In the genomic region with DNA sequence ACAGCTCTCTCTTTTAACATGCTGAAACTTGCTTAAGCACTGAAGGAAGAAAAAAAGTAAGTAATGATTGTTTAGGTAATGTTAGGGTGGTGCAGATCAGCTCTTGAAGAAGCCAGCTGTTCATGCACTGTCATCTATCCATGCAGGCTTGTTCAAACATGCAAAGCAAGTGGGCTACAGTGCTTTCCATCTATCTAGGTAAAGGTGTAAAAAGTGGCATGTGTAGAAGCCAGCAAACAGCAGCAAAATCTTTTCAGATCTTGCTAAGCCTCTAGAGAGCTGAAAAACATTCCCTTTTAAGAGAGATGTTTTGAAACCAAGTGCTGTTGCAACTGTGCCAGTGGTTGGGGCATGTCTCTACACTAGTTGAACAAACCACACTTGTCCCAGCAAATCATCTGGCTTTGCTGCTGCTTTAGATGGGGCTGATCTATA, we compare ENCODE assay signal across 12 cellular contexts.
DNase-seq lines count a peak whose midpoint lies in the region; ATAC-seq and TF ChIP-seq lines count a peak whose summit lies in the region.
"Had no signal": no experiment of that assay in that cellular context is flagged by ENCODE, and none has a peak within 500 bp of the region (broad histone marks: within the 10 kb centered on the region; RNA-seq: fewer than 3 reads in every experiment).

No MANE protein-coding gene starts in this region.

- no peaks in the 10 kb centered on the region for H3K27me3 Mint-ChIP-seq in WTC11 (ENCODE audit: low read depth)

- intact Hi-C loops in A673 (cut with micrococcal nuclease; ENCODE audit: unreplicated experiment) = no loop called here

- H3K36me3 ChIP-seq in GM06990 (ENCODE audit: control insufficient read depth, insufficient read depth, low read length) = no peaks in the 10 kb centered on the region
- H3K36me3 ChIP-seq in A673 (ENCODE audit: insufficient read depth, low read length, poor library complexity, severe bottlenecking) = no peaks in the 10 kb centered on the region
- no peaks in the 10 kb centered on the region for H3K36me3 ChIP-seq in Peyer's patch
- H3K36me3 ChIP-seq: BLaER1 had no signal

- no peak overlapping the region for H3K4me3 Mint-ChIP-seq in WTC11
- H3K4me3 Mint-ChIP-seq: GM23338 had no signal

- ATAC-seq in GM21360 (IDR thresholded peaks at IDR 0.05; ENCODE audit: unreplicated experiment) (peak; percentile 77), HG03342 (IDR thresholded peaks at IDR 0.05; ENCODE audit: unreplicated experiment) (peak; percentile 55), WTC11 (no peak)
- ATAC-seq: GM23338 had no signal

- H3K27ac ChIP-seq in A673 (ENCODE audit: low read depth, low read length, poor library complexity, severe bottlenecking) (no peak overlapping the region), Peyer's patch (no peak overlapping the region)
- H3K27ac ChIP-seq: BLaER1, parathyroid adenoma had no signal

- BruUV-seq in A673 (replicated peaks; lab: Mats Ljungman, UMichigan) = no TSS peak

- H3K27me3 ChIP-seq in GM06990 (replicated peaks; ENCODE audit: control insufficient read depth, insufficient read depth, low read length) = no peaks in the 10 kb centered on the region
- no peaks in the 10 kb centered on the region for H3K27me3 ChIP-seq in A673 (replicated peaks; ENCODE audit: insufficient read depth, low read depth, low read length, poor library complexity)
- no peaks in the 10 kb centered on the region for H3K27me3 ChIP-seq in Peyer's patch
- H3K27me3 ChIP-seq: BLaER1 had no signal

- peak; percentile 18 for DNase-seq in GM06990 (ENCODE audit: extremely low read depth, insufficient read length)
- DNase-seq in SKM-1 treated with dmso at 0.1 percent for 144 hours (lab: John Stamatoyannopoulos, UW; ENCODE audit: unreplicated experiment) = peak; percentile 37
- no peak for DNase-seq in A673 (ENCODE audit: low spot score)
- no peak for DNase-seq in mucosa of gallbladder (ENCODE audit: low spot score)
- DNase-seq in WTC11 (ENCODE audit: low spot score) = no peak
- no peak for DNase-seq in Peyer's patch
- DNase-seq: activated CD4-positive, CD25-positive, alpha-beta regulatory T cell had no signal

- CTCF ChIA-PET in A673 (lab: Charles Lee) = no interaction called here
- CTCF ChIA-PET in WTC11 (lab: Charles Lee) = interaction anchor here (0.9 kb wide), 1 partner anchor 804 kb away, joined by 3 read pairs; no protein-coding TSS in a partner anchor

- H3K36me3 Mint-ChIP-seq in WTC11 = peaks cover 8% of the 10 kb centered on the region

- TF ChIP-seq CTCF in GM06990 (IDR thresholded peaks at IDR 0.05; ENCODE audit: insufficient read depth, low read length, poor library complexity, severe bottlenecking) (no peak), A673 (conservative IDR thresholded peaks at IDR 0.05; ENCODE audit: low read depth, low read length) (no peak), WTC11 (IDR thresholded peaks at IDR 0.05) (no peak), Peyer's patch (IDR thresholded peaks at IDR 0.05) (no peak)

- H3K9me3 Mint-ChIP-seq in WTC11 = peaks cover 12% of the 10 kb centered on the region
- H3K9me3 Mint-ChIP-seq: GM23338 had no signal

- POLR2A ChIA-PET in A673 (lab: Charles Lee; ENCODE audit: low non-redundant PET) = no interaction called here
- POLR2A ChIA-PET in WTC11 (lab: Charles Lee) = interaction anchor here (0.6 kb wide), 1 partner anchor 174 kb away, joined by 4 read pairs; no protein-coding TSS in a partner anchor

- no peak overlapping the region for H3K27ac Mint-ChIP-seq in WTC11
- H3K27ac Mint-ChIP-seq: GM23338 had no signal

- peaks cover 64% of the 10 kb centered on the region for H3K4me1 Mint-ChIP-seq in WTC11

- no peak overlapping the region for H3K4me3 ChIP-seq in GM06990 (replicated peaks; ENCODE audit: low read depth, low read length)
- no peak overlapping the region for H3K4me3 ChIP-seq in A673 (ENCODE audit: low read depth, low read length, poor library complexity, severe bottlenecking)
- H3K4me3 ChIP-seq in Peyer's patch = no peak overlapping the region
- H3K4me3 ChIP-seq: BLaER1, GM23338 had no signal

- H3K9me3 ChIP-seq in A673 (ENCODE audit: low read depth, low read length, poor library complexity, severe bottlenecking) = no peaks in the 10 kb centered on the region
- H3K9me3 ChIP-seq in Peyer's patch = no peaks in the 10 kb centered on the region
- H3K9me3 ChIP-seq: BLaER1 had no signal

- H3K4me1 ChIP-seq in A673 (ENCODE audit: insufficient read depth, low read length, poor library complexity, severe bottlenecking) = peaks cover 16% of the 10 kb centered on the region
- H3K4me1 ChIP-seq in Peyer's patch = no peaks in the 10 kb centered on the region
- H3K4me1 ChIP-seq: BLaER1, parathyroid adenoma had no signal

- TF ChIP-seq POLR2A in Peyer's patch (IDR thresholded peaks at IDR 0.05) = no peak

TF ChIP-seq in WTC11, 78 proteins besides CTCF, POLR2A, EP300 and RAD21 (continues in another document):
- TF ChIP-seq, protein P1, sequence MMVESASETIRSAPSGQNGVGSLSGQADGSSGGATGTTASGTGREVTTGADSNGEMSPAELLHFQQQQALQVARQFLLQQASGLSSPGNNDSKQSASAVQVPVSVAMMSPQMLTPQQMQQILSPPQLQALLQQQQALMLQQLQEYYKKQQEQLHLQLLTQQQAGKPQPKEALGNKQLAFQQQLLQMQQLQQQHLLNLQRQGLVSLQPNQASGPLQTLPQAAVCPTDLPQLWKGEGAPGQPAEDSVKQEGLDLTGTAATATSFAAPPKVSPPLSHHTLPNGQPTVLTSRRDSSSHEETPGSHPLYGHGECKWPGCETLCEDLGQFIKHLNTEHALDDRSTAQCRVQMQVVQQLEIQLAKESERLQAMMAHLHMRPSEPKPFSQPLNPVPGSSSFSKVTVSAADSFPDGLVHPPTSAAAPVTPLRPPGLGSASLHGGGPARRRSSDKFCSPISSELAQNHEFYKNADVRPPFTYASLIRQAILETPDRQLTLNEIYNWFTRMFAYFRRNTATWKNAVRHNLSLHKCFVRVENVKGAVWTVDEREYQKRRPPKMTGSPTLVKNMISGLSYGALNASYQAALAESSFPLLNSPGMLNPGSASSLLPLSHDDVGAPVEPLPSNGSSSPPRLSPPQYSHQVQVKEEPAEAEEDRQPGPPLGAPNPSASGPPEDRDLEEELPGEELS (CRISPR knock-in tag; IDR thresholded peaks at IDR 0.05) = no peak
- TF ChIP-seq NR2C2 (CRISPR knock-in tag; IDR thresholded peaks at IDR 0.05) (no peak), GABPB1 (CRISPR knock-in tag; IDR thresholded peaks at IDR 0.05) (no peak), JUN (CRISPR knock-in tag; IDR thresholded peaks at IDR 0.05) (no peak), JAZF1 (CRISPR knock-in tag; IDR thresholded peaks at IDR 0.05) (no peak), HMGA2 (CRISPR knock-in tag; IDR thresholded peaks at IDR 0.05) (no peak), RELA (CRISPR knock-in tag; IDR thresholded peaks at IDR 0.05; ENCODE audit: borderline replicate concordance) (no peak)
- TF ChIP-seq, protein P2, sequence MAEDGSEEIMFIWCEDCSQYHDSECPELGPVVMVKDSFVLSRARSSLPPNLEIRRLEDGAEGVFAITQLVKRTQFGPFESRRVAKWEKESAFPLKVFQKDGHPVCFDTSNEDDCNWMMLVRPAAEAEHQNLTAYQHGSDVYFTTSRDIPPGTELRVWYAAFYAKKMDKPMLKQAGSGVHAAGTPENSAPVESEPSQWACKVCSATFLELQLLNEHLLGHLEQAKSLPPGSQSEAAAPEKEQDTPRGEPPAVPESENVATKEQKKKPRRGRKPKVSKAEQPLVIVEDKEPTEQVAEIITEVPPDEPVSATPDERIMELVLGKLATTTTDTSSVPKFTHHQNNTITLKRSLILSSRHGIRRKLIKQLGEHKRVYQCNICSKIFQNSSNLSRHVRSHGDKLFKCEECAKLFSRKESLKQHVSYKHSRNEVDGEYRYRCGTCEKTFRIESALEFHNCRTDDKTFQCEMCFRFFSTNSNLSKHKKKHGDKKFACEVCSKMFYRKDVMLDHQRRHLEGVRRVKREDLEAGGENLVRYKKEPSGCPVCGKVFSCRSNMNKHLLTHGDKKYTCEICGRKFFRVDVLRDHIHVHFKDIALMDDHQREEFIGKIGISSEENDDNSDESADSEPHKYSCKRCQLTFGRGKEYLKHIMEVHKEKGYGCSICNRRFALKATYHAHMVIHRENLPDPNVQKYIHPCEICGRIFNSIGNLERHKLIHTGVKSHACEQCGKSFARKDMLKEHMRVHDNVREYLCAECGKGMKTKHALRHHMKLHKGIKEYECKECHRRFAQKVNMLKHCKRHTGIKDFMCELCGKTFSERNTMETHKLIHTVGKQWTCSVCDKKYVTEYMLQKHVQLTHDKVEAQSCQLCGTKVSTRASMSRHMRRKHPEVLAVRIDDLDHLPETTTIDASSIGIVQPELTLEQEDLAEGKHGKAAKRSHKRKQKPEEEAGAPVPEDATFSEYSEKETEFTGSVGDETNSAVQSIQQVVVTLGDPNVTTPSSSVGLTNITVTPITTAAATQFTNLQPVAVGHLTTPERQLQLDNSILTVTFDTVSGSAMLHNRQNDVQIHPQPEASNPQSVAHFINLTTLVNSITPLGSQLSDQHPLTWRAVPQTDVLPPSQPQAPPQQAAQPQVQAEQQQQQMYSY (CRISPR knock-in tag; IDR thresholded peaks at IDR 0.05) = no peak

Comparison
In these comparisons a context has a peak if more than half of its experiments do, and no peak if none do; other contexts are left out.
1. DNase-seq: peak in GM06990 (single experiment) and SKM-1 treated with dmso at 0.1 percent for 144 hours (single experiment); none in A673 (single experiment), mucosa of gallbladder (single experiment), WTC11 (single experiment) and Peyer's patch (0 of 3).